ENCODE assay signal across 19 cellular contexts in the genomic region with DNA sequence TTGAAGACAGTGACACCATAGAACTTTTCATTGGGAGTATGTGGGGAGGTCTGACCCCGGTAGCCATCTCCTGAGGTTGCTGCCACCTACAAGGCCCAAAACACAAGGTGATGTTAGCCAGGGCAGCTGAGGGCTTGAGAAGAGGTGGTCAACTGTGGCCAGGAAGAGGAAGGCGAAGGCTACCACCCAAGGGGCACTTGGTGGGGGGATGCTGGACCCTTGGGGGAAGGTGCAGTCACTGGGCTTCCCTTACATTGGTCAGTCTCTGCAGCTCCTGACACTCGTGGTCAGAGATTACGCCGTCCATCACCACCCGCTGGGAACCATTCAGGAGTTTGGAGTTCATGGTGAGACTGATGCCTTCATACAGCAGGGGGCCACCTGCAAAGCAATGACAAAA. TPM values are rescaled to one million over a fixed set of nuclear protein-coding genes. Genes with fewer than 3 reads are reported as not detected.
DNase-seq lines count a peak whose midpoint lies in the region; ATAC-seq and TF ChIP-seq lines count a peak whose summit lies in the region.
"Had no signal": no experiment of that assay in that cellular context is flagged by ENCODE, and none has a peak within 500 bp of the region (broad histone marks: within the 10 kb centered on the region; RNA-seq: fewer than 3 reads in every experiment).

No MANE protein-coding gene starts in this region.

- H3K27me3 ChIP-seq in heart right ventricle (no peaks in the 10 kb centered on the region), gastroesophageal sphincter (no peaks in the 10 kb centered on the region), thyroid gland (no peaks in the 10 kb centered on the region)

- TF ChIP-seq POLR2A in gastroesophageal sphincter (IDR thresholded peaks at IDR 0.05) (no peak), thyroid gland (IDR thresholded peaks at IDR 0.05) (no peak)

- intact Hi-C loops in cardiac septum (cut with DNase I) = no loop called here
- intact Hi-C loops in heart right ventricle (cut with DNase I) = loop anchor here in 3 of 10 donors (10.0 kb wide), 3 partner anchors 407 to 597 kb away; a partner anchor contains a TSS
- intact Hi-C loops in activated T-helper 1 cell treated with anti-CD3 and anti-CD28 coated beads, Interleukin-12 subunit alpha, Interleukin-12 subunit beta, Interleukin-2, Interleukin-4 antibody, amounts not matched to agents 30 ng/mL and 10 ng/mL and 1 ng/mL, durations not matched to agents 14 hours and 24 hours and 36 hours (cut with micrococcal nuclease) = no loop called here
- intact Hi-C loops in thyroid gland (cut with DNase I) = no loop called here

- peaks cover 0 to 22% (median 0%) of the 10 kb centered on the region in 9 donors for H3K4me1 ChIP-seq in heart right ventricle
- H3K4me1 ChIP-seq in gastroesophageal sphincter = no peaks in the 10 kb centered on the region
- no peaks in the 10 kb centered on the region for H3K4me1 ChIP-seq in thyroid gland

- ATAC-seq in heart right ventricle (no peak), gastroesophageal sphincter (no peak)
- ATAC-seq: CD8-positive, alpha-beta T cell had no signal

- no peaks in the 10 kb centered on the region for H3K27me3 Mint-ChIP-seq in neural crest cell (ENCODE audit: low read depth)
- H3K27me3 Mint-ChIP-seq in activated T-helper 1 cell treated with anti-CD3 and anti-CD28 coated beads, Interleukin-12 subunit alpha, Interleukin-12 subunit beta, Interleukin-2, Interleukin-4 antibody, amounts not matched to agents 30 ng/mL and 10 ng/mL and 1 ng/mL, durations not matched to agents 14 hours and 24 hours and 36 hours (ENCODE audit: insufficient read depth) = no peaks in the 10 kb centered on the region
- H3K27me3 Mint-ChIP-seq: B cell had no signal

- WGBS in heart right ventricle, 2 donors = 84 to 90% methylated on average over 6 of the region's 6 CpGs
- WGBS in gastroesophageal sphincter (ENCODE audit: low coverage in 1 of 2), 2 donors = 100% methylated on average over 3 of the region's 6 CpGs; no CpG with 5 or more reads in 1 of the 2 donors
- 91 to 95% methylated on average over 6 of the region's 6 CpGs for WGBS in thyroid gland, 2 donors

- H3K36me3 ChIP-seq in heart right ventricle (peaks cover 6 to 94% (median 55%) of the 10 kb centered on the region in 9 donors), gastroesophageal sphincter (peaks cover 0 to 96% of the 10 kb centered on the region in 2 donors), thyroid gland (peaks cover 40 to 43% of the 10 kb centered on the region in 2 donors)

- H3K4me1 Mint-ChIP-seq in neural crest cell = peaks cover 3% of the 10 kb centered on the region
- no peaks in the 10 kb centered on the region for H3K4me1 Mint-ChIP-seq in activated T-helper 1 cell treated with anti-CD3 and anti-CD28 coated beads, Interleukin-12 subunit alpha, Interleukin-12 subunit beta, Interleukin-2, Interleukin-4 antibody, amounts not matched to agents 30 ng/mL and 10 ng/mL and 1 ng/mL, durations not matched to agents 14 hours and 24 hours and 36 hours (ENCODE audit: low read depth)

- H3K36me3 Mint-ChIP-seq in neural crest cell (ENCODE audit: low read depth) = peaks cover 62% of the 10 kb centered on the region
- peaks cover 64% of the 10 kb centered on the region for H3K36me3 Mint-ChIP-seq in activated T-helper 1 cell treated with anti-CD3 and anti-CD28 coated beads, Interleukin-12 subunit alpha, Interleukin-12 subunit beta, Interleukin-2, Interleukin-4 antibody, amounts not matched to agents 30 ng/mL and 10 ng/mL and 1 ng/mL, durations not matched to agents 14 hours and 24 hours and 36 hours (ENCODE audit: low read depth)

- H3K4me3 Mint-ChIP-seq in neural crest cell = no peak overlapping the region
- no peak overlapping the region for H3K4me3 Mint-ChIP-seq in activated T-helper 1 cell treated with anti-CD3 and anti-CD28 coated beads, Interleukin-12 subunit alpha, Interleukin-12 subunit beta, Interleukin-2, Interleukin-4 antibody, amounts not matched to agents 30 ng/mL and 10 ng/mL and 1 ng/mL, durations not matched to agents 14 hours and 24 hours and 36 hours
- H3K4me3 Mint-ChIP-seq: B cell; CD8-positive, alpha-beta T cell; H9 had no signal

- no peak for TF ChIP-seq EP300 in gastroesophageal sphincter (IDR thresholded peaks at IDR 0.05)

- H3K4me3 ChIP-seq in heart right ventricle (no peak overlapping the region), gastroesophageal sphincter (no peak overlapping the region), thyroid gland (replicated peaks in 1 of 3) (no peak overlapping the region)

- no peak for TF ChIP-seq CTCF in heart right ventricle (IDR thresholded peaks at IDR 0.05)
- TF ChIP-seq CTCF in neural crest cell (conservative IDR thresholded peaks at IDR 0.05) = no peak
- TF ChIP-seq CTCF in gastroesophageal sphincter (IDR thresholded peaks at IDR 0.05) = no peak
- TF ChIP-seq CTCF in thyroid gland (IDR thresholded peaks at IDR 0.05) = no peak

- H3K9me3 ChIP-seq in heart right ventricle (no peaks in the 10 kb centered on the region), gastroesophageal sphincter (no peaks in the 10 kb centered on the region), thyroid gland (no peaks in the 10 kb centered on the region)

- H3K27ac ChIP-seq in heart right ventricle (no peak overlapping the region), cingulate gyrus (ENCODE audit: low read depth, low read length) (peak overlapping the region; percentile 29), gastroesophageal sphincter (no peak overlapping the region), thyroid gland (no peak overlapping the region)
- H3K27ac ChIP-seq: HL-60 had no signal

- H3K27ac Mint-ChIP-seq in neural crest cell (ENCODE audit: unreplicated experiment) = peak overlapping the region; percentile 24
- no peak overlapping the region for H3K27ac Mint-ChIP-seq in activated T-helper 1 cell treated with anti-CD3 and anti-CD28 coated beads, Interleukin-12 subunit alpha, Interleukin-12 subunit beta, Interleukin-2, Interleukin-4 antibody, amounts not matched to agents 30 ng/mL and 10 ng/mL and 1 ng/mL, durations not matched to agents 14 hours and 24 hours and 36 hours
- H3K27ac Mint-ChIP-seq: B cell; CD8-positive, alpha-beta T cell had no signal

- peaks cover 5% of the 10 kb centered on the region for H3K9me3 Mint-ChIP-seq in neural crest cell
- H3K9me3 Mint-ChIP-seq in activated T-helper 1 cell treated with anti-CD3 and anti-CD28 coated beads, Interleukin-12 subunit alpha, Interleukin-12 subunit beta, Interleukin-2, Interleukin-4 antibody, amounts not matched to agents 30 ng/mL and 10 ng/mL and 1 ng/mL, durations not matched to agents 14 hours and 24 hours and 36 hours = no peaks in the 10 kb centered on the region

- DNase-seq in cardiac septum (ENCODE audit: low spot score) (peak; percentile 50), heart right ventricle (no peak), neural crest cell (ENCODE audit: low read depth, low spot score) (no peak), NCI-H524 treated with DMSO at 0.1 percent for 48 hours (lab: John Stamatoyannopoulos, UW) (no peak), thyroid gland (no peak)
- no peak for DNase-seq in activated T-helper 1 cell treated with anti-CD3 and anti-CD28 coated beads, Interleukin-12 subunit alpha, Interleukin-12 subunit beta, Interleukin-2, Interleukin-4 antibody, amounts not matched to agents 30 ng/mL and 10 ng/mL and 1 ng/mL, durations not matched to agents 14 hours and 24 hours and 36 hours (ENCODE audit: low spot score)
- DNase-seq: C1 segment of cervical spinal cord; CD8-positive, alpha-beta T cell; COR-L47; DMS153; DMS79 treated with DMSO at 0.1 percent for 48 hours; GDM1; GOT3; H9 had no signal

RNA-seq across cellular contexts. Expression of a gene that starts 12.2 kb away (rescaled TPM):
- total RNA-seq in cardiac septum (not detected), heart right ventricle (not detected), neural crest cell (0.14 and 0.19 TPM in 2 replicates), gastroesophageal sphincter (1 to 10 TPM in 1 of 4 donors, not detected in 3; 1.5 TPM), thyroid gland (not detected)
- polyA plus RNA-seq in heart right ventricle = under 1 TPM in 1 of 2 donors, not detected in 1; 0.06 TPM
- total RNA-seq in activated T-helper 1 cell treated with anti-CD3 and anti-CD28 coated beads, Interleukin-12 subunit alpha, Interleukin-12 subunit beta, Interleukin-2, Interleukin-4 antibody, amounts not matched to agents 30 ng/mL and 10 ng/mL and 1 ng/mL, durations not matched to agents 14 hours and 24 hours and 36 hours = not detected in 2 replicates
- total RNA-seq: A172; B cell; CD8-positive, alpha-beta T cell had no signal

RNA-seq across cellular contexts. Expression of a gene that starts 14.5 kb away (rescaled TPM):
- total RNA-seq in cardiac septum (12.2 TPM), heart right ventricle (10 to 100 TPM in 4 of 10 donors, 1 to 10 TPM in 6; 5.0 to 18.3 (median 7.6) TPM), neural crest cell (77.2 and 88.6 TPM in 2 replicates), gastroesophageal sphincter (10 to 100 TPM; 21.7 to 27.4 (median 23.0) TPM), thyroid gland (10 to 100 TPM; 16.6 to 28.0 (median 24.2) TPM)
- 10 to 100 TPM; 24.2 to 31.4 TPM for polyA plus RNA-seq in heart right ventricle
- 44.9 and 51.4 TPM in 2 replicates for total RNA-seq in activated T-helper 1 cell treated with anti-CD3 and anti-CD28 coated beads, Interleukin-12 subunit alpha, Interleukin-12 subunit beta, Interleukin-2, Interleukin-4 antibody, amounts not matched to agents 30 ng/mL and 10 ng/mL and 1 ng/mL, durations not matched to agents 14 hours and 24 hours and 36 hours

RNA-seq across cellular contexts. Expression of a gene that starts 14.8 kb away (rescaled TPM):
- total RNA-seq in cardiac septum (11.0 TPM), heart right ventricle (10 to 100 TPM in 2 of 10 donors, 1 to 10 TPM in 8; 4.9 to 10.7 (median 8.5) TPM), neural crest cell (9.7 and 13.6 TPM in 2 replicates), gastroesophageal sphincter (1 to 10 TPM; 4.0 to 8.8 (median 8.0) TPM), thyroid gland (1 to 10 TPM; 4.2 to 7.2 (median 4.7) TPM)
- polyA plus RNA-seq in heart right ventricle = 1 to 10 TPM; 4.7 to 5.8 TPM
- 6.4 and 7.6 TPM in 2 replicates for total RNA-seq in activated T-helper 1 cell treated with anti-CD3 and anti-CD28 coated beads, Interleukin-12 subunit alpha, Interleukin-12 subunit beta, Interleukin-2, Interleukin-4 antibody, amounts not matched to agents 30 ng/mL and 10 ng/mL and 1 ng/mL, durations not matched to agents 14 hours and 24 hours and 36 hours

RNA-seq across cellular contexts. Expression of a gene that starts 32.5 kb away (rescaled TPM):
- total RNA-seq in cardiac septum (not detected), heart right ventricle (under 1 TPM in 2 of 10 donors, not detected in 8; 0.07 to 0.09 TPM), neural crest cell (0.70 and 0.91 TPM in 2 replicates), gastroesophageal sphincter (under 1 TPM in 1 of 4 donors, not detected in 3; 0.12 TPM), thyroid gland (1 to 10 TPM in 1 of 4 donors, under 1 TPM in 1, not detected in 2; 0.11 to 2.6 TPM)
- polyA plus RNA-seq in heart right ventricle = under 1 TPM in 1 of 2 donors, not detected in 1; 0.01 TPM
- total RNA-seq in activated T-helper 1 cell treated with anti-CD3 and anti-CD28 coated beads, Interleukin-12 subunit alpha, Interleukin-12 subunit beta, Interleukin-2, Interleukin-4 antibody, amounts not matched to agents 30 ng/mL and 10 ng/mL and 1 ng/mL, durations not matched to agents 14 hours and 24 hours and 36 hours = 0.12 and 0.29 TPM in 2 replicates
- total RNA-seq: A172 had no signal
